ENCODE assay signal across 25 cellular contexts in the genomic region with DNA sequence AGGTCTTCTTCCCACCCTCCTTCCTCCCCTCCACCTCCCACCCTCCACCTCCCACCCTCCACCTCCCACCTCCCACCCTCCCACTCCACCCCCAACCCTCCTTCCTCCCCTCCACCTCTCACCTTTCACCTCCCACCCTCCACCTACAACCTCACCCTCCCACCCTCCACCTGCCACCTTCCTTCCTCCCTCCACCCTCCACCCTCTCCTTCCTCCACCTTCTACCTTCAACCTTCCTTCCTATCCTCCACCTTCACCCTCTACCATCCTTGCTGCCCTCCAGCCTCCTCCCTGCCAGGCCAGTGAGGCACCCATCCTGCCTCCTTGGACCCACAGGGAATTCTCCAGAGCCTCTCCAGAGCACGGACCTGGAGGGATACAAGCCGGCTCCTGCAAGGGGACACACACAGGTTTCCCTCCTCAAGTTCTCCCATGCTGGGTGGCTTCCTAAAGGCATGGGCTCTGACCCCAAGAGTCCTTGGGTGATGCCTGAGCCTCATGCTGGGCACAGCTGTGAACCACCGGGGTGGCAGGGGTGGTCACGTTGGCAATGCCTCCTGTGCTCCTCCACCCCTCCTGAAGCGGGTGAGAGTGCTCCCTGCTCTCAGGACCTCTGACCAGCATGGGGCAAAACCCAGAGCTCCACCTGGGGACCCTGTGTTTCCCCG.
"Had no signal": no experiment of that assay in that cellular context is flagged by ENCODE, and none has a peak within 500 bp of the region (broad histone marks: within the 10 kb centered on the region; RNA-seq: fewer than 3 reads in every experiment).

No MANE protein-coding gene starts in this region.

- H3K4me3 ChIP-seq: ascending aorta, body of pancreas, SJSA1 had no signal

- H3K27ac ChIP-seq: ascending aorta, body of pancreas, RWPE1, SJSA1 had no signal

- H3K27me3 Mint-ChIP-seq: activated CD4-positive, alpha-beta memory T cell treated with anti-CD3 and anti-CD28 coated beads for 36 hours; activated CD4-positive, alpha-beta T cell treated with anti-CD3 and anti-CD28 coated beads, Interleukin-2, amount 10 ng/mL, durations not matched to agents 24 days and 14 days had no signal

- H3K27ac Mint-ChIP-seq: activated CD4-positive, alpha-beta memory T cell treated with anti-CD3 and anti-CD28 coated beads for 36 hours; activated CD4-positive, alpha-beta T cell treated with anti-CD3 and anti-CD28 coated beads, Interleukin-2, amount 10 ng/mL, durations not matched to agents 24 days and 14 days; T-helper 1 cell treated with Interleukin-12 subunit alpha and Interleukin-12 subunit beta and Interleukin-4 antibody, amounts not matched to agents 30 μg/mL and 1 μg/mL, for 36 hours; WTC11 had no signal

- H3K36me3 ChIP-seq: ascending aorta, SJSA1 had no signal

- H3K4me3 Mint-ChIP-seq: activated CD4-positive, alpha-beta memory T cell treated with anti-CD3 and anti-CD28 coated beads for 36 hours; activated CD4-positive, alpha-beta T cell treated with anti-CD3 and anti-CD28 coated beads, Interleukin-2, amount 10 ng/mL, durations not matched to agents 24 days and 14 days; activated T-cell treated with anti-CD3 and anti-CD28 coated beads, Interleukin-2, amount 50 U/mL, for 4 hours; central memory CD8-positive, alpha-beta T cell; T-helper 1 cell treated with Interleukin-12 subunit alpha and Interleukin-12 subunit beta and Interleukin-4 antibody, amounts not matched to agents 30 μg/mL and 1 μg/mL, for 36 hours; WTC11 had no signal

- H3K9me3 Mint-ChIP-seq: activated CD4-positive, alpha-beta T cell treated with anti-CD3 and anti-CD28 coated beads, Interleukin-2, amount 10 ng/mL, durations not matched to agents 24 days and 14 days; activated T-cell treated with anti-CD3 and anti-CD28 coated beads, Interleukin-2, amount 50 U/mL, for 4 hours; central memory CD8-positive, alpha-beta T cell had no signal

- DNase-seq: activated CD4-positive, alpha-beta memory T cell treated with anti-CD3 and anti-CD28 coated beads for 36 hours; activated CD4-positive, alpha-beta T cell treated with anti-CD3 and anti-CD28 coated beads for 1 hour; activated CD4-positive, alpha-beta T cell treated with anti-CD3 and anti-CD28 coated beads, Interleukin-2, amount 10 ng/mL, durations not matched to agents 24 days and 14 days; activated CD8-positive, alpha-beta memory T cell treated with anti-CD3 and anti-CD28 coated beads for 24 hours; activated naive CD4-positive, alpha-beta T cell treated with anti-CD3 and anti-CD28 coated beads, Interleukin-2, amount 50 U/mL, for 16 hours; activated T-cell treated with anti-CD3 and anti-CD28 coated beads, Interleukin-2, amount 50 U/mL, for 4 hours; amniotic stem cell; MM.1S; NCI-H1105 treated with DMSO at 0.1 percent for 48 hours; NCI-H1436 treated with DMSO at 0.1 percent for 48 hours; NCI-H187; NCI-H2081; NCI-H510A treated with DMSO at 0.1 percent for 48 hours; NCI-H69; NK-92 treated with Interleukin-12 subunit alpha and Interleukin-12 subunit beta, amount 100 ng/mL, for 24 hours; OCI-M1; SHP77; T-helper 9 cell had no signal

- H3K27me3 ChIP-seq: ascending aorta, body of pancreas, SJSA1 had no signal

- H3K36me3 Mint-ChIP-seq: activated CD4-positive, alpha-beta memory T cell treated with anti-CD3 and anti-CD28 coated beads for 36 hours had no signal

- H3K4me1 ChIP-seq: body of pancreas, SJSA1 had no signal

- H3K9me3 ChIP-seq: ascending aorta, body of pancreas, SJSA1 had no signal
